In genomic region chr20:48295966-48296421, GRCh38 we compare ENCODE assay signal across 10 cellular contexts.
DNase-seq lines count a peak whose midpoint lies in the region; ATAC-seq and TF ChIP-seq lines count a peak whose summit lies in the region.
"Had no signal": no experiment of that assay in that cellular context is flagged by ENCODE, and none has a peak within 500 bp of the region (broad histone marks: within the 10 kb centered on the region; RNA-seq: fewer than 3 reads in every experiment).

No MANE protein-coding gene starts in this region.

- H3K36me3 Mint-ChIP-seq in GM23338 (ENCODE audit: low read depth) = no peaks in the 10 kb centered on the region; the same call in 2 of the 3 replicates
- H3K36me3 Mint-ChIP-seq in glutamatergic neuron (ENCODE audit: unreplicated experiment) = no peaks in the 10 kb centered on the region
- no peaks in the 10 kb centered on the region for H3K36me3 Mint-ChIP-seq in stimulated activated memory B cell treated with anti-CD40 and anti-IgM and Interleukin-4, amounts not matched to agents 10 μg/mL and 1 μg/mL and 100 μg/mL, for 72 hours
- H3K36me3 Mint-ChIP-seq: T-cell had no signal

- H3K27ac Mint-ChIP-seq in GM23338 = peak overlapping the region; percentile 69
- H3K27ac Mint-ChIP-seq in glutamatergic neuron (ENCODE audit: unreplicated experiment) = no peak overlapping the region
- no peak overlapping the region for H3K27ac Mint-ChIP-seq in stimulated activated memory B cell treated with anti-CD40 and anti-IgM and Interleukin-4, amounts not matched to agents 10 μg/mL and 1 μg/mL and 100 μg/mL, for 72 hours
- H3K27ac Mint-ChIP-seq: T-cell had no signal

- no peak; a peak in 1 of 4 replicates for TF ChIP-seq CTCF in GM23338 (conservative IDR thresholded peaks at IDR 0.05; ENCODE audit: low read depth in 2 of 2)
- TF ChIP-seq CTCF in VCaP (conservative IDR thresholded peaks at IDR 0.05) = 0 out of 2 replicates have a peak, but pooled peaks have one; percentile 4
- no peak for TF ChIP-seq CTCF in glutamatergic neuron (IDR thresholded peaks at IDR 0.05; ENCODE audit: partially characterized antibody, unreplicated experiment)

- H3K27ac ChIP-seq in GM23338 (ENCODE audit: low read depth) = peak overlapping the region; percentile 1; the same call in 1 of the 2 replicates
- H3K27ac ChIP-seq in VCaP = no peak overlapping the region

- peaks cover 42% of the 10 kb centered on the region for H3K4me1 ChIP-seq in GM23338 (ENCODE audit: insufficient read depth)

- H3K4me2 ChIP-seq in GM23338 = no peak overlapping the region

- H3K4me3 ChIP-seq in GM23338 = no peak overlapping the region

- no peaks in the 10 kb centered on the region for H3K27me3 ChIP-seq in GM23338 (ENCODE audit: insufficient read depth)

- no peaks in the 10 kb centered on the region for H3F3A ChIP-seq in GM23338 (replicated peaks; ENCODE audit: low read depth)

- DNase-seq in GM23338 (ENCODE audit: low spot score) (peak; percentile 41), glutamatergic neuron (no peak), putamen (ENCODE audit: low spot score) (peak; percentile 50), NCI-H2196 (lab: John Stamatoyannopoulos, UW; ENCODE audit: unreplicated experiment) (no peak), NOMO-1 (lab: John Stamatoyannopoulos, UW; ENCODE audit: unreplicated experiment in 2 of 2) (no peak)
- DNase-seq: NCI-H1105, T-cell had no signal

- H3K4me3 Mint-ChIP-seq in GM23338 (no peak overlapping the region), glutamatergic neuron (ENCODE audit: unreplicated experiment) (peak overlapping the region; percentile 1)
- H3K4me3 Mint-ChIP-seq in stimulated activated memory B cell treated with anti-CD40 and anti-IgM and Interleukin-4, amounts not matched to agents 10 μg/mL and 1 μg/mL and 100 μg/mL, for 72 hours = no peak overlapping the region
- H3K4me3 Mint-ChIP-seq: T-cell had no signal

- no peak overlapping the region for H2AFZ ChIP-seq in GM23338

- H3K79me2 ChIP-seq in GM23338 (replicated peaks; ENCODE audit: insufficient read depth) = no peaks in the 10 kb centered on the region

- H3K36me3 ChIP-seq in GM23338 (ENCODE audit: insufficient read depth) = no peaks in the 10 kb centered on the region

- H4K20me1 ChIP-seq in GM23338 (replicated peaks; ENCODE audit: insufficient read depth) = no peaks in the 10 kb centered on the region

- H3K9me3 Mint-ChIP-seq in GM23338 (peaks cover 8% of the 10 kb centered on the region; the same call in 2 of the 3 replicates), glutamatergic neuron (ENCODE audit: unreplicated experiment) (peaks cover 6% of the 10 kb centered on the region)
- no peaks in the 10 kb centered on the region for H3K9me3 Mint-ChIP-seq in stimulated activated memory B cell treated with anti-CD40 and anti-IgM and Interleukin-4, amounts not matched to agents 10 μg/mL and 1 μg/mL and 100 μg/mL, for 72 hours
- H3K9me3 Mint-ChIP-seq: T-cell had no signal

- ATAC-seq in GM23338 = no peak; the same call in 2 of the 3 replicates
- ATAC-seq in stimulated activated memory B cell treated with anti-CD40 and anti-IgM and Interleukin-4, amounts not matched to agents 10 μg/mL and 1 μg/mL and 100 μg/mL, for 72 hours = no peak
- ATAC-seq in GM18868 (IDR thresholded peaks at IDR 0.05; ENCODE audit: unreplicated experiment) = no peak
- ATAC-seq: T-cell had no signal

- H3K9me2 ChIP-seq in GM23338 (ENCODE audit: insufficient read depth) = 0 out of 2 replicates have a peak, but pooled peaks cover under 1% of the 10 kb centered on the region

- H3K4me1 Mint-ChIP-seq in GM23338 (peaks cover 44% of the 10 kb centered on the region), glutamatergic neuron (ENCODE audit: low read depth, unreplicated experiment) (peaks cover 34% of the 10 kb centered on the region)
- no peaks in the 10 kb centered on the region for H3K4me1 Mint-ChIP-seq in stimulated activated memory B cell treated with anti-CD40 and anti-IgM and Interleukin-4, amounts not matched to agents 10 μg/mL and 1 μg/mL and 100 μg/mL, for 72 hours
- H3K4me1 Mint-ChIP-seq: T-cell had no signal

- H3K27me3 Mint-ChIP-seq in GM23338 (ENCODE audit: insufficient read depth, low read depth, poor library complexity) (peaks cover 6% of the 10 kb centered on the region), glutamatergic neuron (ENCODE audit: unreplicated experiment) (peaks cover 6% of the 10 kb centered on the region)
- peaks cover 2% of the 10 kb centered on the region for H3K27me3 Mint-ChIP-seq in stimulated activated memory B cell treated with anti-CD40 and anti-IgM and Interleukin-4, amounts not matched to agents 10 μg/mL and 1 μg/mL and 100 μg/mL, for 72 hours

TF ChIP-seq in GM23338, 12 proteins besides CTCF, POLR2A, EP300 and RAD21:
- TF ChIP-seq EZH2phosphoT487 (IDR thresholded peaks at IDR 0.05; ENCODE audit: unreplicated experiment) (no peak), CREB1 (CRISPR knock-in tag; IDR thresholded peaks at IDR 0.05; ENCODE audit: low read depth) (0 out of 2 replicates have a peak, but pooled peaks have one; percentile 17)

Comparison
In these comparisons a context has a peak if more than half of its experiments do, and no peak if none do; other contexts are left out.
1. DNase-seq: peak in GM23338 (single experiment) and putamen (single experiment); none in glutamatergic neuron (single experiment), NCI-H2196 (single experiment) and NOMO-1 (0 of 2).